8 cellular contexts compared by ENCODE assay signal in genomic region chr20:8399963-8400362, GRCh38.
DNase-seq lines count a peak whose midpoint lies in the region; ATAC-seq and TF ChIP-seq lines count a peak whose summit lies in the region.

No MANE protein-coding gene starts in this region.

- no peaks in the 10 kb centered on the region for H3K4me1 ChIP-seq in breast epithelium

- no peaks in the 10 kb centered on the region for H3K27me3 ChIP-seq in breast epithelium

- intact Hi-C loops in breast epithelium (cut with DNase I; ENCODE audit: low total_unique reads) = no loop called here

- no peak for TF ChIP-seq POLR2A in breast epithelium (IDR thresholded peaks at IDR 0.05)

- DNase-seq in Jurkat, Clone E6-1 (ENCODE audit: low read depth, low spot score) = peak; percentile 16
- no peak for DNase-seq in left lobe of liver (ENCODE audit: low spot score)
- DNase-seq in hippocampal formation (lab: John Stamatoyannopoulos, UW) = no peak
- DNase-seq in NCI-H2081 (lab: John Stamatoyannopoulos, UW) = no peak
- no peak for DNase-seq in breast epithelium (ENCODE audit: low spot score in 2 of 2)
- DNase-seq in NCI-H2029 treated with DMSO at 0.1 percent for 48 hours (lab: John Stamatoyannopoulos, UW) = no peak

- no peak for TF ChIP-seq CTCF in breast epithelium (IDR thresholded peaks at IDR 0.05)

- H3K9me3 ChIP-seq in breast epithelium = no peaks in the 10 kb centered on the region

- H3K27ac ChIP-seq in breast epithelium = no peak overlapping the region

- ATAC-seq in GM18519 (IDR thresholded peaks at IDR 0.05; ENCODE audit: low FRiP score, unreplicated experiment) (peak; percentile 98), GM21737 (IDR thresholded peaks at IDR 0.05; ENCODE audit: unreplicated experiment) (peak; percentile 98), left lobe of liver (peak; percentile 15)

- H3K36me3 ChIP-seq in breast epithelium = no peaks in the 10 kb centered on the region

- no peak overlapping the region for H3K4me3 ChIP-seq in Jurkat, Clone E6-1 (ENCODE audit: low read length)
- no peak overlapping the region for H3K4me3 ChIP-seq in breast epithelium

Comparison
In these comparisons a context has a peak if more than half of its experiments do, and no peak if none do; other contexts are left out.
1. ATAC-seq: peak in every context shown above with its lines; median percentile 98 in GM18519; 98 in GM21737; 15 in left lobe of liver.